Comparison of ENCODE assay signal across 1 cellular context in the genomic region with DNA sequence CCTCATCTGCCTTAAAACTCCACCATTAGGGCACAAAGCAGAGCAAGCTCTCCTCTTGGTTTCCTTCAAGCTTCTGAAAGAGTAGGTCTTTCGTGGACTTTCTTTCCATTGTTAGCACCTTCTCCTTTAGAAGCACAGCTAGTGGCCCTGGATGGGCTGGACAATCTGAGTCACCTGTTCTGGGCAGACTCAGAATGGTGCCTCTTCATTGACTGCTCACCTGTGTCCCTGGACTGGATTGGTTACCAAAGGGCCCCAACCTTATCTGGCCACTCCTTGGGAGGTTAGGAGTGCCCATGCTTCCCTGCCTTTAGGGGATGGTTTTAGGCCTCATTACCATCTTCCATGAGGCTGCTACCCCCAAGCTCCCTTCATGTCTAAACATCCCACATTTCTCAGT.
TF ChIP-seq lines count a peak whose summit lies in the region.

No MANE protein-coding gene starts in this region.

TF ChIP-seq in IMR-90, 13 proteins besides CTCF, POLR2A, EP300 and RAD21:
- no peak for TF ChIP-seq RCOR1 (IDR thresholded peaks at IDR 0.05; ENCODE audit: insufficient replicate concordance, low read length)
- no peak for TF ChIP-seq ELK1 (IDR thresholded peaks at IDR 0.05; ENCODE audit: borderline replicate concordance, low read depth, low read length)
- TF ChIP-seq CHD1 (IDR thresholded peaks at IDR 0.05; ENCODE audit: low read depth, low read length): no peak
- no peak for TF ChIP-seq MXI1 (IDR thresholded peaks at IDR 0.05; ENCODE audit: borderline replicate concordance, low read depth, low read length)
- no peak for TF ChIP-seq RFX5 (IDR thresholded peaks at IDR 0.05; ENCODE audit: low read depth, low read length)
- no peak for TF ChIP-seq USF2 (IDR thresholded peaks at IDR 0.05; ENCODE audit: low read depth, low read length)
- TF ChIP-seq MAFK (IDR thresholded peaks at IDR 0.05; ENCODE audit: low read depth, low read length): no peak
- no peak for TF ChIP-seq NFE2L2 (IDR thresholded peaks at IDR 0.05; ENCODE audit: low read depth, low read length)
- TF ChIP-seq MAZ (IDR thresholded peaks at IDR 0.05; ENCODE audit: borderline replicate concordance, low read depth, low read length): no peak
- TF ChIP-seq BHLHE40 (IDR thresholded peaks at IDR 0.05; ENCODE audit: low read depth, low read length): no peak
- TF ChIP-seq CEBPB (IDR thresholded peaks at IDR 0.05; ENCODE audit: low read depth, low read length): no peak
- TF ChIP-seq FOS (IDR thresholded peaks at IDR 0.05; ENCODE audit: low read depth, low read length): no peak
- no peak for TF ChIP-seq SMC3 (IDR thresholded peaks at IDR 0.05; ENCODE audit: low read depth, low read length)
